Comparison of ENCODE assay signal across 1 cellular context in the genomic region with DNA sequence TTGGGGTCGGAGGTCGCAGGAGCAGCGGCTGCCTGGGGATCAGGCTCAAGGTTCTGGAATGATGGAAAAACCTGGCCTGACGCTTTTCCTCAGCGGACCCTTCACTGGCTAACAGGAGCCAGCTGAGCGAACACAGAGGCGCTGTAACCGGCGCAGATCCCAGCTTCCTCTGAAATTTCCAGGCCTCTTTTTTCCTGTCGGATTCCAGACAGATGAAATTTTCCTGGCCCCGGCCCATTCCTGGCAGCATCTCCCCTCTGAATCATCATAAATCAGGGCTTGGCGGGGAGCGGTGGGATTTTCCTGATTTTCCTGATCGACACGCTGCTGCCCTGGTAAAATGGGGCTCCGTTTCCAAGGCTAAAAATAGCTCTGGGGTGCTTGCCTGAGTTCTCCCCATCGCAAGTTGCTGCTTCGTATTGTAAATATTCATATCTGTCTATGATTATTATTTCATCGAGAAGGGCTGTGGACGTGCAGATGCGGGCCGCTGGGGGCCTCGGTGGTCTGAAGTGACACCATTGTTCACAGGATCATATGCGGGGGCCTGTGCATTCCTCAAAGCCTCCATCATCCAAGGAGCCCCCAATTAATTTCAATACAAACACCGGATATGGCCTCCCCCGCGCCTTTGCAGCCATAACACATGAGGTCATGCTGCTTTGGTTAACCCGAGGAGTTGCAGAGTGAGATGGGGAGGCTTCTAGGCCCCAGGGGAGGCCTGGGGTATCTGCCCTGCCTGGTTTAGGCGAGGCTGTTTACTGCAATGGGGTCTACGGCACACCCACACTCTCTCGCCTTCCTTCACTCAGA.
TF ChIP-seq lines count a peak whose summit lies in the region.

No MANE protein-coding gene starts in this region.

TF ChIP-seq in SK-N-SH, 30 proteins besides CTCF, POLR2A, EP300 and RAD21 (continued from another document):
- TF ChIP-seq NFIC (IDR thresholded peaks at IDR 0.05; ENCODE audit: borderline replicate concordance) = peak; percentile 94
- no peak for TF ChIP-seq MXI1 (IDR thresholded peaks at IDR 0.05; ENCODE audit: low read depth, low read length)
- 0 out of 2 replicates have a peak, but pooled peaks have one; percentile 7 for TF ChIP-seq GABPA (IDR thresholded peaks at IDR 0.05; ENCODE audit: low read depth)
- TF ChIP-seq, protein P1, sequence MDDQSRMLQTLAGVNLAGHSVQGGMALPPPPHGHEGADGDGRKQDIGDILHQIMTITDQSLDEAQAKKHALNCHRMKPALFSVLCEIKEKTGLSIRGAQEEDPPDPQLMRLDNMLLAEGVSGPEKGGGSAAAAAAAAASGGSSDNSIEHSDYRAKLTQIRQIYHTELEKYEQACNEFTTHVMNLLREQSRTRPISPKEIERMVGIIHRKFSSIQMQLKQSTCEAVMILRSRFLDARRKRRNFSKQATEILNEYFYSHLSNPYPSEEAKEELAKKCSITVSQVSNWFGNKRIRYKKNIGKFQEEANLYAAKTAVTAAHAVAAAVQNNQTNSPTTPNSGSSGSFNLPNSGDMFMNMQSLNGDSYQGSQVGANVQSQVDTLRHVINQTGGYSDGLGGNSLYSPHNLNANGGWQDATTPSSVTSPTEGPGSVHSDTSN (IDR thresholded peaks at IDR 0.05) = peak; percentile 84
- TF ChIP-seq, protein P2, sequence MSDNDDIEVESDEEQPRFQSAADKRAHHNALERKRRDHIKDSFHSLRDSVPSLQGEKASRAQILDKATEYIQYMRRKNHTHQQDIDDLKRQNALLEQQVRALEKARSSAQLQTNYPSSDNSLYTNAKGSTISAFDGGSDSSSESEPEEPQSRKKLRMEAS (IDR thresholded peaks at IDR 0.05; ENCODE audit: low read depth) = peak; percentile 55; the same call in 1 of the 2 replicates
- TF ChIP-seq ELF1 (IDR thresholded peaks at IDR 0.05) = no peak
- peak; percentile 76 for TF ChIP-seq TCF12 (IDR thresholded peaks at IDR 0.05)
- no peak for TF ChIP-seq EZH2phosphoT487 (IDR thresholded peaks at IDR 0.05; ENCODE audit: borderline replicate concordance, low read depth)
